ENCODE assay signal across 8 cellular contexts in the genomic region with DNA sequence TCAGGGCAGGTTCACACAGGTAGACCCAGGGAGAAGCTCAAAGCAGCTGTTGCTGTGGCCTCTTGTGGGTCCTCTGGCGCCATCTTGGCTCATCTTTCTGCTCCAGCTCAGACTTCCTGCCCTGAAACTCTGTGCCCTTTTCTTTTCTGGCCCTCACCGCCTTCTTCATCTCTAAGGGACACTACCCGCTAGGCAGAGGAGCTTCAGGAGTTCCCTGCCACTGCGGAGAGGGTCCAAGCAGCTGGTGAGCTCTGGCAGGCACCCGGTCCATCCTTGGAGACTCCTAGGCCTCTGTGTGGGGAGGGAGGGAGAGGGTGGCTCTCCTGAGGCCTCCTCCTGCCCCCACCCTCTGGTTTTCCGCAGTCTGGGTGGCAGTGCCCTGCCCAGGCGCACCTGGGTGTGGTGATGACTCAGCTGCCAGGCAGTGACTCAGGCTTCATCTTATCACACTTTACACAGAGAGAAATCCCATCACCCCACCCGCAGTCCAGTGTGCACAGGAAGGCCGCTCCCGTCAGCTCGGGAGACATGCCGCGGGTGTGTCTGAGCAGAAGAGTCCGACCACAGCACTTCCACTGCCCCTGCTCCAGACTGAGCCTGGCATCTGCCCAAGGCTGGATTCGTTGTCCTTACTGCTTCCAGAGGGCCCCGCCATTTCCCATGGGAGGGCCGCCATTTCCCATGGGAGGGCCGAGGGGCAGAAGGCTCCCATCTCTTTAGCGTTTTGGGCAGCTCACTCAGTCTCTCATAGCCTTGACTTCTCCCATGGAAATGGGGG. TPM values are rescaled to one million over a fixed set of nuclear protein-coding genes. Genes with fewer than 3 reads are reported as not detected.
DNase-seq lines count a peak whose midpoint lies in the region; ATAC-seq and TF ChIP-seq lines count a peak whose summit lies in the region.

No MANE protein-coding gene starts in this region.

- no TSS peak for BruUV-seq in MCF 10A (replicated peaks; lab: Mats Ljungman, UMichigan)

- no peaks in the 10 kb centered on the region for H3K27me3 Mint-ChIP-seq in MCF 10A (ENCODE audit: insufficient read depth, unreplicated experiment)

- H3K4me3 ChIP-seq in breast epithelium = no peak overlapping the region
- no peak overlapping the region for H3K4me3 ChIP-seq in MM.1S (ENCODE audit: low read length)

- no peak for ATAC-seq in HG02884 (IDR thresholded peaks at IDR 0.05; ENCODE audit: unreplicated experiment)

- POLR2A ChIA-PET in MCF 10A (lab: Yijun Ruan, JAX) = interaction anchor here (0.6 to 3.4 kb wide), 34 partner anchors 8 to 166 kb away, joined by 3 to 37 read pairs (median 4); a partner anchor contains a TSS

- peak; percentile 98 for DNase-seq in MCF 10A (ENCODE audit: unreplicated experiment)
- DNase-seq in breast epithelium (ENCODE audit: low spot score in 2 of 2) = no peak
- peak; percentile 49 to 53 for DNase-seq in activated CD8-positive, alpha-beta memory T cell treated with anti-CD3 and anti-CD28 coated beads for 4 hours (ENCODE audit: low read depth in 2 of 2)
- peak; percentile 16 for DNase-seq in fibroblast of the conjunctiva (ENCODE audit: low read depth)
- DNase-seq in pulmonary artery endothelial cell (ENCODE audit: low read depth, low spot score) = peak; percentile 55
- no peak for DNase-seq in NCI-H2227 (lab: John Stamatoyannopoulos, UW; ENCODE audit: unreplicated experiment)
- DNase-seq in MM.1S = no peak

- H3K36me3 Mint-ChIP-seq in MCF 10A (ENCODE audit: insufficient read depth, unreplicated experiment) = peaks cover 24% of the 10 kb centered on the region

- no peaks in the 10 kb centered on the region for H3K9me2 ChIP-seq in MM.1S (replicated peaks; ENCODE audit: insufficient read depth, low read length)

- CTCF ChIA-PET in MCF 10A (lab: Yijun Ruan, JAX) = interaction anchor here (0.6 to 4.1 kb wide), 10 partner anchors 10 to 287 kb away, joined by 3 to 61 read pairs (median 4); no protein-coding TSS in a partner anchor

- no peak overlapping the region for H2AFZ ChIP-seq in MM.1S (ENCODE audit: low read length)

- H3K4me2 ChIP-seq in MM.1S (ENCODE audit: low read depth, low read length) = no peak overlapping the region

- H3K9me3 Mint-ChIP-seq in MCF 10A (ENCODE audit: unreplicated experiment) = no peaks in the 10 kb centered on the region

- intact Hi-C loops in MCF 10A (cut with micrococcal nuclease) (no loop called here), breast epithelium (cut with DNase I; ENCODE audit: low total_unique reads) (no loop called here)

- H3K79me2 ChIP-seq in MM.1S (ENCODE audit: low read length) = no peaks in the 10 kb centered on the region

- H3K27ac ChIP-seq in breast epithelium (peak overlapping the region in 1 of 2 donors; percentile 43), MM.1S (ENCODE audit: low read length) (no peak overlapping the region)

- H3K4me3 Mint-ChIP-seq in MCF 10A (ENCODE audit: unreplicated experiment) = peak overlapping the region; percentile 66

- no peaks in the 10 kb centered on the region for H3K9me3 ChIP-seq in breast epithelium
- no peaks in the 10 kb centered on the region for H3K9me3 ChIP-seq in MM.1S (replicated peaks; ENCODE audit: insufficient read depth, low read length)

- H3K9ac ChIP-seq in MM.1S (ENCODE audit: low read length) = no peak overlapping the region

- H3K4me1 Mint-ChIP-seq in MCF 10A (ENCODE audit: insufficient read depth, unreplicated experiment) = peaks cover 18% of the 10 kb centered on the region

- peak overlapping the region; percentile 95 for H3K27ac Mint-ChIP-seq in MCF 10A (ENCODE audit: low read depth, unreplicated experiment)

- H3K4me1 ChIP-seq in breast epithelium (no peaks in the 10 kb centered on the region), MM.1S (ENCODE audit: low read length) (peaks cover 7% of the 10 kb centered on the region)

- TF ChIP-seq CTCF in MCF 10A (IDR thresholded peaks at IDR 0.05; ENCODE audit: unreplicated experiment) (no peak), breast epithelium (IDR thresholded peaks at IDR 0.05) (no peak), MM.1S (IDR thresholded peaks at IDR 0.05; ENCODE audit: low read length) (no peak)

- H3K27me3 ChIP-seq in breast epithelium (no peaks in the 10 kb centered on the region), MM.1S (replicated peaks; ENCODE audit: insufficient read depth, low read length) (no peaks in the 10 kb centered on the region)

- H3F3A ChIP-seq in MM.1S (ENCODE audit: insufficient read depth, low read length) = no peaks in the 10 kb centered on the region

- H4K20me1 ChIP-seq in MM.1S (ENCODE audit: insufficient read depth, low read length) = no peaks in the 10 kb centered on the region

- no peaks in the 10 kb centered on the region for H3K36me3 ChIP-seq in breast epithelium
- no peaks in the 10 kb centered on the region for H3K36me3 ChIP-seq in MM.1S (replicated peaks; ENCODE audit: insufficient read depth, low read length)

- no peak for TF ChIP-seq POLR2A in breast epithelium (IDR thresholded peaks at IDR 0.05)

RNA-seq across cellular contexts. Expression of a gene that starts 7.3 kb away (rescaled TPM):
- total RNA-seq in MCF 10A (2022) (105 and 113 TPM in 2 replicates), breast epithelium (100 to 1,000 TPM in 1 of 3 donors, 10 to 100 TPM in 2; 79.6 to 106 (median 91.4) TPM), pulmonary artery endothelial cell (9.5 TPM in 2 replicates)

RNA-seq across cellular contexts. Expression of a gene that starts 14.5 kb away (rescaled TPM):
- 9.3 and 13.3 TPM in 2 replicates for total RNA-seq in MCF 10A (2022)
- total RNA-seq in breast epithelium = 1 to 10 TPM; 3.4 to 6.7 (median 5.6) TPM
- 2.4 and 4.1 TPM in 2 replicates for total RNA-seq in pulmonary artery endothelial cell

RNA-seq across cellular contexts. Expression of a gene that starts 30.1 kb away (rescaled TPM):
- total RNA-seq in MCF 10A (2022) = 342 and 360 TPM in 2 replicates
- 10 to 100 TPM in 2 of 3 donors, 1 to 10 TPM in 1; 9.9 to 30.5 (median 24.9) TPM for total RNA-seq in breast epithelium
- total RNA-seq in pulmonary artery endothelial cell = 207 and 256 TPM in 2 replicates

RNA-seq across cellular contexts. Expression of a gene that starts 36.5 kb away (rescaled TPM):
- total RNA-seq in MCF 10A (2022) (26.0 and 33.1 TPM in 2 replicates), breast epithelium (10 to 100 TPM in 2 of 3 donors, 1 to 10 TPM in 1; 9.0 to 19.8 (median 18.4) TPM), pulmonary artery endothelial cell (5.0 and 7.1 TPM in 2 replicates)

RNA-seq across cellular contexts. Expression of a gene that starts 58.5 kb away (rescaled TPM):
- total RNA-seq in MCF 10A (2022) (186 and 194 TPM in 2 replicates), breast epithelium (10 to 100 TPM; 68.8 to 78.6 (median 74.6) TPM), pulmonary artery endothelial cell (140 and 143 TPM in 2 replicates)

Comparison
In these comparisons a context has a peak if more than half of its experiments do, and no peak if none do; other contexts are left out.
1. DNase-seq: peak in MCF 10A (single experiment), activated CD8-positive, alpha-beta memory T cell treated with anti-CD3 and anti-CD28 coated beads for 4 hours (2 of 2), fibroblast of the conjunctiva (single experiment) and pulmonary artery endothelial cell (single experiment); none in breast epithelium (0 of 2), NCI-H2227 (single experiment) and MM.1S (single experiment).